ENCODE assay signal across 14 cellular contexts in the genomic region with DNA sequence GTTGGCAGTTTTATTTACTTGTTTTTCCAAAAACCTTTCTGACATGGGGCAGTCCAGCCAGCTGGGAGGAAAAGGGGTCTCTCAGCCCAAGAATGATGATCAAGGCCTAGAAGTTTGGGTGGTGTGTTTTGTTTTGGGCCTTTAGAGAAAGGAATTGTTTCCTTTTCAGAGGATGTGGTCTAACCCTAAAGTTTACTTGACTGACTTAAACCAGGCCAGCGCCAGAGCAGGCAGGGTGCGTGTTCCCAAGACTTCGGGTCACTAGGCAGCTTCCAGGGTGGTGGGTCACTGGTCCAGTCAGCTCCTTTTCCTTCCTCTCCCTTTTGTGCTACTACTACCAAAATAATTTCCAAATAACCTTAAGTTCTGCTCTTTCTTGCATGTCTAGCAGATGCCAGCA. TPM values are rescaled to one million over a fixed set of nuclear protein-coding genes. Genes with fewer than 3 reads are reported as not detected.
DNase-seq lines count a peak whose midpoint lies in the region; ATAC-seq, FAIRE-seq and TF ChIP-seq lines count a peak whose summit lies in the region.
"Had no signal": no experiment of that assay in that cellular context is flagged by ENCODE, and none has a peak within 500 bp of the region (broad histone marks: within the 10 kb centered on the region; RNA-seq: fewer than 3 reads in every experiment).

No MANE protein-coding gene starts in this region.

- no TSS peak for BruUV-seq in Caco-2 (replicated peaks; lab: Mats Ljungman, UMichigan)

- no peak for FAIRE-seq in small intestine (lab: Jason Lieb, UNC)
- FAIRE-seq in GM12891 (lab: Jason Lieb, UNC), result no peak

- TF ChIP-seq CTCF in Caco-2 (IDR thresholded peaks at IDR 0.05; ENCODE audit: insufficient read depth in 1 of 2, low read depth in 1 of 2, low read length in 1 of 2, severe bottlenecking in 1 of 2, unreplicated experiment in 1 of 2), result no peak
- TF ChIP-seq CTCF in fibroblast of villous mesenchyme (IDR thresholded peaks at IDR 0.05; ENCODE audit: insufficient read depth, low read depth, low read length), result no peak

- H3K27me3 ChIP-seq in Caco-2 (replicated peaks; ENCODE audit: control insufficient read depth, insufficient read depth, low read length), result no peaks in the 10 kb centered on the region
- no peaks in the 10 kb centered on the region for H3K27me3 ChIP-seq in small intestine (ENCODE audit: control insufficient read depth in 2 of 2, insufficient read depth in 2 of 2, low read length in 2 of 2)
- H3K27me3 ChIP-seq: foreskin keratinocyte had no signal

- CTCF ChIA-PET in Caco-2 (lab: Charles Lee) (interaction anchor here (0.6 kb wide), 1 partner anchor 72 kb away, joined by 3 read pairs; no protein-coding TSS in a partner anchor), T-cell (lab: Charles Lee) (interaction anchor here (0.6 to 1.5 kb wide), 3 partner anchors 11 to 293 kb away, joined by 4 read pairs; partner anchors contain the start of genes HTD2 (in 1 of the 2) and RPP14 (in 1 of the 2))

- H3K4me3 ChIP-seq in Caco-2 (ENCODE audit: low read depth, low read length) (no peak overlapping the region), fibroblast of villous mesenchyme (ENCODE audit: low read depth, low read length) (peak overlapping the region; percentile 100), small intestine (ENCODE audit: low read depth in 1 of 2, low read length in 2 of 2) (no peak overlapping the region)

- H3K36me3 Mint-ChIP-seq in Caco-2 (ENCODE audit: insufficient read depth, unreplicated experiment) (peaks cover 71% of the 10 kb centered on the region), T-cell (no peaks in the 10 kb centered on the region)

- TF ChIP-seq POLR2A in GM12891 (IDR thresholded peaks at IDR 0.05; ENCODE audit: low read depth, low read length), result no peak

- H3K27ac ChIP-seq in small intestine (ENCODE audit: low read depth in 1 of 2, low read length in 1 of 2), result peak overlapping the region; percentile 16 to 65
- H3K27ac ChIP-seq: foreskin keratinocyte, KMS-11 had no signal

- ATAC-seq in T-cell (replicated peaks in 1 of 4) (no peak), GM19023 (IDR thresholded peaks at IDR 0.05; ENCODE audit: unreplicated experiment) (no peak)
- ATAC-seq: foreskin keratinocyte, left cardiac atrium had no signal

- DNase-seq in Caco-2 (no peak), T-cell (no peak), fibroblast of villous mesenchyme (ENCODE audit: low read depth) (peak; percentile 59), small intestine (no peak), GM12891 (ENCODE audit: insufficient read length, low spot score) (no peak), islet precursor cell (no peak), activated T-cell treated with anti-CD3 and anti-CD28 coated beads for 4 hours (no peak)
- DNase-seq: activated T-cell treated with anti-CD3 and anti-CD28 coated beads, Interleukin-2, amount 50 U/mL, for 1 hour; central memory CD4-positive, alpha-beta T cell; foreskin keratinocyte; left cardiac atrium; NCI-H2171 had no signal

- peaks cover 72% of the 10 kb centered on the region for H3K4me1 ChIP-seq in Caco-2
- peaks cover 2 to 7% of the 10 kb centered on the region in 2 donors for H3K4me1 ChIP-seq in small intestine (ENCODE audit: control insufficient read depth in 2 of 2, insufficient read depth in 1 of 2, low read depth in 1 of 2, low read length in 1 of 2)

- no peak overlapping the region for H3K27ac Mint-ChIP-seq in Caco-2 (ENCODE audit: unreplicated experiment)
- H3K27ac Mint-ChIP-seq in T-cell, result peak overlapping the region; percentile 21 to 49

- 50 to 63% (median 58%) methylated on average over 3 of the region's 3 CpGs for WGBS in small intestine, 3 donors

- H3K9me3 Mint-ChIP-seq in Caco-2 (ENCODE audit: unreplicated experiment), result no peaks in the 10 kb centered on the region
- H3K9me3 Mint-ChIP-seq in T-cell, result no peaks in the 10 kb centered on the region

- intact Hi-C loops in Caco-2 (cut with micrococcal nuclease; ENCODE audit: unreplicated experiment), result no loop called here

- H3K27me3 Mint-ChIP-seq in Caco-2 (ENCODE audit: insufficient read depth, unreplicated experiment), result no peaks in the 10 kb centered on the region
- H3K27me3 Mint-ChIP-seq in T-cell, result no peaks in the 10 kb centered on the region

- peak overlapping the region; percentile 90 for H3K4me3 Mint-ChIP-seq in Caco-2 (ENCODE audit: unreplicated experiment)
- H3K4me3 Mint-ChIP-seq in T-cell, result peak overlapping the region in 1 of 3 donors; percentile 86

- no peaks in the 10 kb centered on the region for H3K9me3 ChIP-seq in Caco-2
- no peaks in the 10 kb centered on the region for H3K9me3 ChIP-seq in small intestine (ENCODE audit: control insufficient read depth, low read depth)

- POLR2A ChIA-PET in Caco-2 (lab: Charles Lee) (interaction anchor here (0.5 kb wide), 1 partner anchor 127 kb away, joined by 3 read pairs; no protein-coding TSS in a partner anchor), T-cell (lab: Charles Lee) (no interaction called here)

- H3K4me1 Mint-ChIP-seq in Caco-2 (ENCODE audit: low read depth, unreplicated experiment) (peaks cover 29% of the 10 kb centered on the region), T-cell (peaks cover 58 to 70% (median 58%) of the 10 kb centered on the region in 3 donors)

- H3K36me3 ChIP-seq in Caco-2 (ENCODE audit: control insufficient read depth, insufficient read depth, low read length) (peaks cover 2% of the 10 kb centered on the region; the same call in 1 of the 2 replicates), small intestine (ENCODE audit: control insufficient read depth in 2 of 2, insufficient read depth in 2 of 2, low read length in 2 of 2) (no peaks in the 10 kb centered on the region)

TF ChIP-seq in GM12891, 5 proteins besides CTCF, POLR2A, EP300 and RAD21:
- TF ChIP-seq TAF1 (IDR thresholded peaks at IDR 0.05; ENCODE audit: low read depth, low read length), result no peak

RNA-seq across cellular contexts. Expression of gene FLNB, which starts 4.9 kb away (rescaled TPM):
- total RNA-seq in Caco-2 (2022) (315 and 331 TPM in 2 replicates), T-cell (10 to 100 TPM; 37.0 to 79.7 (median 39.4) TPM), fibroblast of villous mesenchyme (325 and 369 TPM in 2 replicates)
- polyA plus RNA-seq in small intestine, result 100 to 1,000 TPM; 137 to 335 (median 268) TPM
- polyA plus RNA-seq in GM12891 (2012; ENCODE audit: low read depth, missing spikeins), result 23.1 TPM
